1 cellular context compared by ENCODE assay signal in genomic region chr2:127560201-127560928, GRCh38.
TF ChIP-seq lines count a peak whose summit lies in the region.

No MANE protein-coding gene starts in this region.

TF ChIP-seq in GM12878, 131 proteins besides CTCF, POLR2A, EP300 and RAD21:
- no peak for TF ChIP-seq TBL1XR1 (IDR thresholded peaks at IDR 0.05; ENCODE audit: low read depth, low read length)
- no peak for TF ChIP-seq ZNF207 (IDR thresholded peaks at IDR 0.05; ENCODE audit: borderline replicate concordance)
- TF ChIP-seq TARDBP (IDR thresholded peaks at IDR 0.05; ENCODE audit: borderline replicate concordance), result no peak
- TF ChIP-seq ZSCAN29 (IDR thresholded peaks at IDR 0.05), result no peak
- TF ChIP-seq BHLHE40 (IDR thresholded peaks at IDR 0.05; ENCODE audit: borderline replicate concordance in 1 of 2, low read depth in 2 of 2, low read length in 1 of 2), result no peak
- TF ChIP-seq CEBPZ (IDR thresholded peaks at IDR 0.05; ENCODE audit: low read depth, low read length), result no peak
- peak; percentile 57; the same call in 1 of the 2 replicates for TF ChIP-seq SPI1 (IDR thresholded peaks at IDR 0.05; ENCODE audit: borderline replicate concordance, insufficient read depth, low read depth, low read length)
- TF ChIP-seq ZNF24 (IDR thresholded peaks at IDR 0.05), result no peak
- no peak for TF ChIP-seq USF2 (IDR thresholded peaks at IDR 0.05; ENCODE audit: borderline replicate concordance, low read depth, low read length)
- 0 out of 2 replicates have a peak, but pooled peaks have one; percentile 16 for TF ChIP-seq IKZF1 (conservative IDR thresholded peaks at IDR 0.05)
- no peak for TF ChIP-seq EZH2 (IDR thresholded peaks at IDR 0.05; ENCODE audit: borderline replicate concordance, control insufficient read depth, low read depth, low read length)
